21 cellular contexts compared by ENCODE assay signal in genomic region chr12:119319638-119320037, GRCh38. TPM values are rescaled to one million over a fixed set of nuclear protein-coding genes. Genes with fewer than 3 reads are reported as not detected.
"Had no signal": no experiment of that assay in that cellular context is flagged by ENCODE, and none has a peak within 500 bp of the region (broad histone marks: within the 10 kb centered on the region; RNA-seq: fewer than 3 reads in every experiment).

No MANE protein-coding gene starts in this region.

- H3K4me1 Mint-ChIP-seq: activated CD4-positive, alpha-beta T cell treated with anti-CD3 and anti-CD28 coated beads, Interleukin-2, amount 10 ng/mL, durations not matched to agents 7 days and 5 days; neural crest cell; stimulated activated effector memory CD8-positive, alpha-beta T cell treated with anti-CD3 and anti-CD28 coated beads, Interleukin-12 subunit alpha, Interleukin-12 subunit beta, amount 100 ng/mL, for 72 hours had no signal

- H3K4me3 Mint-ChIP-seq: activated CD4-positive, alpha-beta T cell treated with anti-CD3 and anti-CD28 coated beads, Interleukin-2, amount 10 ng/mL, durations not matched to agents 7 days and 5 days; effector memory CD8-positive, alpha-beta T cell; neural crest cell; stimulated activated effector memory CD8-positive, alpha-beta T cell treated with anti-CD3 and anti-CD28 coated beads, Interleukin-12 subunit alpha, Interleukin-12 subunit beta, amount 100 ng/mL, for 72 hours had no signal

- H3K9me3 ChIP-seq: lower lobe of right lung, ovary had no signal

- H3K27ac Mint-ChIP-seq: activated CD4-positive, alpha-beta T cell treated with anti-CD3 and anti-CD28 coated beads, Interleukin-2, amount 10 ng/mL, durations not matched to agents 7 days and 5 days; effector memory CD8-positive, alpha-beta T cell; stimulated activated effector memory CD8-positive, alpha-beta T cell treated with anti-CD3 and anti-CD28 coated beads, Interleukin-12 subunit alpha, Interleukin-12 subunit beta, amount 100 ng/mL, for 72 hours had no signal

- H3K27me3 Mint-ChIP-seq: activated CD4-positive, alpha-beta T cell treated with anti-CD3 and anti-CD28 coated beads, Interleukin-2, amount 10 ng/mL, durations not matched to agents 7 days and 5 days had no signal

- H3K4me3 ChIP-seq: lower lobe of right lung, ovary had no signal

- FAIRE-seq: astrocyte, bronchial epithelial cell, TTC549, urothelium cell line had no signal

- DNase-seq: activated CD4-positive, alpha-beta T cell treated with anti-CD3 and anti-CD28 coated beads, Interleukin-2, amount 10 ng/mL, durations not matched to agents 7 days and 5 days; activated CD4-positive, CD25-positive, alpha-beta regulatory T cell; activated CD8-positive, alpha-beta memory T cell treated with anti-CD3 and anti-CD28 coated beads for 24 hours; activated naive CD4-positive, alpha-beta T cell treated with Interleukin-2 at 50 U/mL for 16 hours; dermis blood vessel endothelial cell; effector memory CD8-positive, alpha-beta T cell; kidney glomerular epithelial cell; lower lobe of right lung; ovary; SW 1271 had no signal

- H3K27me3 ChIP-seq: ovary had no signal

- H3K9me3 Mint-ChIP-seq: activated CD4-positive, alpha-beta T cell treated with anti-CD3 and anti-CD28 coated beads, Interleukin-2, amount 10 ng/mL, durations not matched to agents 7 days and 5 days; neural crest cell; stimulated activated effector memory CD8-positive, alpha-beta T cell treated with anti-CD3 and anti-CD28 coated beads, Interleukin-12 subunit alpha, Interleukin-12 subunit beta, amount 100 ng/mL, for 72 hours had no signal

- H3K4me1 ChIP-seq: lower lobe of right lung had no signal

- H3K36me3 ChIP-seq: lower lobe of right lung, ovary had no signal

- H3K27ac ChIP-seq: epithelial cell of prostate, lower lobe of right lung, ovary had no signal

- H3K36me3 Mint-ChIP-seq: stimulated activated effector memory CD8-positive, alpha-beta T cell treated with anti-CD3 and anti-CD28 coated beads, Interleukin-12 subunit alpha, Interleukin-12 subunit beta, amount 100 ng/mL, for 72 hours had no signal

RNA-seq across cellular contexts. Expression of gene CCDC60, which starts 14.9 kb away (rescaled TPM):
- total RNA-seq: activated CD4-positive, alpha-beta T cell treated with anti-CD3 and anti-CD28 coated beads, Interleukin-2, amount 10 ng/mL, durations not matched to agents 7 days and 5 days; chondrocyte; dermis blood vessel endothelial cell; myocyte; renal cortical epithelial cell; T-helper 2 cell treated with Interferon-gamma antibody and Interleukin-4, amounts not matched to agents 100 ng/mL and 5 ng/mL, for 36 hours had no signal
